ENCODE assay signal across 20 cellular contexts in the genomic region with DNA sequence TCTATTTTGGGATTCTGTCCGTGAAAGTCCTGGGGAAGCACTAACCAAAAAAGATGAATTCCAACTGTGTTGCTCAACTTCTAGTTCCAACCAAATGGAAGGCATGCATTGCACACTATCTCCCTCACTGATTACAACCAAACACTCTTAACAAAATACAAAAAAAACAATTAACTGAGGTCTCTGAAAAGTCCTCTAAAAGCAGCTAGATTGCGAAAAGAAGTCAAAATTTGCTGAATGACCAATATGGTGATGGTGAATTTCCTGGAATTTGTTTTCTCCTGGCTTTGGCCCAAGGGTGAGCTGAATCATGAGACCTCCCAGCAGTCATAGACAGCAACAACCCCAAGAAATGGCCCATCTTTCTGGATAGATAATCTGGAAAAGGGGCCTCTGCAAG. TPM values are rescaled to one million over a fixed set of nuclear protein-coding genes. Genes with fewer than 3 reads are reported as not detected.
DNase-seq lines count a peak whose midpoint lies in the region; ATAC-seq and TF ChIP-seq lines count a peak whose summit lies in the region.
"Had no signal": no experiment of that assay in that cellular context is flagged by ENCODE, and none has a peak within 500 bp of the region (broad histone marks: within the 10 kb centered on the region; RNA-seq: fewer than 3 reads in every experiment).

No MANE protein-coding gene starts in this region.

- H3K36me3 Mint-ChIP-seq in chondrocyte (ENCODE audit: low read depth): peaks cover 2% of the 10 kb centered on the region
- H3K36me3 Mint-ChIP-seq: activated naive CD4-positive, alpha-beta T cell treated with anti-CD3 and anti-CD28 coated beads, Interleukin-2, amount 10 ng/mL, durations not matched to agents 7 days and 5 days; CD8-positive, alpha-beta T cell had no signal

- no peaks in the 10 kb centered on the region for H3K9me3 Mint-ChIP-seq in chondrocyte (ENCODE audit: low read depth)
- H3K9me3 Mint-ChIP-seq: activated naive CD4-positive, alpha-beta T cell treated with anti-CD3 and anti-CD28 coated beads, Interleukin-2, amount 10 ng/mL, durations not matched to agents 7 days and 5 days; CD8-positive, alpha-beta T cell had no signal

- no peak overlapping the region for H3K4me3 ChIP-seq in fibroblast of pulmonary artery (replicated peaks; ENCODE audit: low read depth, low read length)
- H3K4me3 ChIP-seq: esophagus muscularis mucosa, hepatocyte, tibial nerve had no signal

- H3K4me1 Mint-ChIP-seq in chondrocyte (ENCODE audit: low read depth): peaks cover 7% of the 10 kb centered on the region
- H3K4me1 Mint-ChIP-seq: activated naive CD4-positive, alpha-beta T cell treated with anti-CD3 and anti-CD28 coated beads, Interleukin-2, amount 10 ng/mL, durations not matched to agents 7 days and 5 days had no signal

- H3K27me3 Mint-ChIP-seq in chondrocyte (ENCODE audit: low read depth): peaks cover 12% of the 10 kb centered on the region

- peak; percentile 52 for ATAC-seq in omental fat pad (ENCODE audit: low FRiP score)
- ATAC-seq: CD8-positive, alpha-beta T cell had no signal

- peak; percentile 62 for DNase-seq in AG08395 (ENCODE audit: low spot score)
- peak; percentile 38 for DNase-seq in NCI-H226
- peak; percentile 83 for DNase-seq in fibroblast of pulmonary artery (ENCODE audit: low read depth)
- DNase-seq in omental fat pad (ENCODE audit: low spot score): no peak
- no peak for DNase-seq in AML-193 (lab: John Stamatoyannopoulos, UW)
- no peak for DNase-seq in activated gamma-delta T cell (lab: John Stamatoyannopoulos, UW)
- DNase-seq in chondrocyte (ENCODE audit: low spot score): no peak
- DNase-seq in NOMO-1 treated with DMSO at 0.1 percent for 48 hours (lab: John Stamatoyannopoulos, UW; ENCODE audit: unreplicated experiment): no peak
- DNase-seq: activated CD4-positive, alpha-beta T cell treated with anti-CD3 and anti-CD28 coated beads, Interleukin-2, amount 50 U/mL, for 1 hour; activated naive CD4-positive, alpha-beta T cell treated with anti-CD3 and anti-CD28 coated beads, Interleukin-2, amount 10 ng/mL, durations not matched to agents 7 days and 5 days; activated T-cell treated with anti-CD3 and anti-CD28 coated beads for 4 hours; brain microvascular endothelial cell; CD8-positive, alpha-beta T cell; DMS79 treated with DMSO at 0.1 percent for 48 hours; midbrain; NCI-H1436 had no signal

- no peak for TF ChIP-seq CTCF in fibroblast of pulmonary artery (IDR thresholded peaks at IDR 0.05; ENCODE audit: low read length, missing control alignments)
- TF ChIP-seq CTCF in omental fat pad (IDR thresholded peaks at IDR 0.05): no peak
- no peak for TF ChIP-seq CTCF in chondrocyte (IDR thresholded peaks at IDR 0.05)

- H3K4me3 Mint-ChIP-seq in chondrocyte (ENCODE audit: unreplicated experiment): no peak overlapping the region
- H3K4me3 Mint-ChIP-seq: activated naive CD4-positive, alpha-beta T cell treated with anti-CD3 and anti-CD28 coated beads, Interleukin-2, amount 10 ng/mL, durations not matched to agents 7 days and 5 days; CD8-positive, alpha-beta T cell had no signal

- H3K27ac Mint-ChIP-seq in chondrocyte (ENCODE audit: unreplicated experiment): no peak overlapping the region
- H3K27ac Mint-ChIP-seq: activated naive CD4-positive, alpha-beta T cell treated with anti-CD3 and anti-CD28 coated beads, Interleukin-2, amount 10 ng/mL, durations not matched to agents 7 days and 5 days; CD8-positive, alpha-beta T cell had no signal

RNA-seq across cellular contexts. Expression of a gene that starts 28.3 kb away (rescaled TPM):
- 10 to 100 TPM in 1 of 4 donors, 1 to 10 TPM in 2, not detected in 1; 1.5 to 16.2 (median 6.8) TPM for total RNA-seq in omental fat pad
- total RNA-seq in chondrocyte: 1.3 TPM in 1 of 3 replicates, not detected in the others
- total RNA-seq: CD8-positive, alpha-beta T cell; HT-29 had no signal

RNA-seq across cellular contexts. Expression of a gene that starts 31.4 kb away (rescaled TPM):
- 10 to 100 TPM; 25.1 to 51.7 (median 30.7) TPM for total RNA-seq in omental fat pad
- total RNA-seq in chondrocyte: 0.29 to 0.41 TPM (median 0.35 TPM) in 3 replicates
- total RNA-seq: CD8-positive, alpha-beta T cell had no signal

Comparison
In these comparisons a context has a peak if more than half of its experiments do, and no peak if none do; other contexts are left out.
1. DNase-seq: peak in AG08395 (single experiment), NCI-H226 (single experiment) and fibroblast of pulmonary artery (single experiment); none in omental fat pad (single experiment), AML-193 (0 of 2), activated gamma-delta T cell (single experiment), chondrocyte (single experiment) and NOMO-1 treated with DMSO at 0.1 percent for 48 hours (single experiment).
2. RNA of a gene that starts 31.4 kb away (total RNA-seq): 25.1 to 51.7 TPM in omental fat pad; 0.29 to 0.41 TPM in chondrocyte; every median in the first group is over 10 times any median in the second.